ENCODE assay signal across 17 cellular contexts in the genomic region with DNA sequence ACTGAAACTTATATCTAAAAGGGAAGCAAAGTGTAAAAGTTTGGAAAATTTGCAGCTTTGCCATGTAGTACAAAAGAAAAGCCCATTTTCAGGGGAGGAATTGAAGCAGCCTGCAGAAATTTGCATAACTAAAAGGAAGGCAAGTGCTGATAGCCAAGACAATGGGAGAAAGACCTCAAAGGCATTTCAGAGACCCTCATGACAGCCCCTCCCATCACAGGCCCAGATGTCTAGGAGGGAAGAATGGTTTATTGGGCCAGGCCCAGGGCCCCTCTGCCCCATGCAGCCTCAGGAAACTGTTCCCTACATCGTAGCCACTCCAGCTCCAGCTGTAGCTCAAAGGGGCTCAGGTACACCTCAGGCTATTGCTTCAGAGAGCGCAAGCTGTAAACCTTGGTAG. TPM values are rescaled to one million over a fixed set of nuclear protein-coding genes. Genes with fewer than 3 reads are reported as not detected.
DNase-seq lines count a peak whose midpoint lies in the region; ATAC-seq and TF ChIP-seq lines count a peak whose summit lies in the region.
"Had no signal": no experiment of that assay in that cellular context is flagged by ENCODE, and none has a peak within 500 bp of the region (broad histone marks: within the 10 kb centered on the region; RNA-seq: fewer than 3 reads in every experiment).

No MANE protein-coding gene starts in this region.

- H3K9me3 ChIP-seq in A673 (ENCODE audit: low read depth, low read length, poor library complexity, severe bottlenecking) (peaks cover 4% of the 10 kb centered on the region), HEK293 (ENCODE audit: control insufficient read depth, insufficient read depth, low read depth, low read length) (no peaks in the 10 kb centered on the region), iPS-20b (ENCODE audit: insufficient read depth, low read depth, low read length) (peaks cover 12% of the 10 kb centered on the region; the same call in 1 of the 2 replicates), tibial nerve (no peaks in the 10 kb centered on the region)
- H3K9me3 ChIP-seq: BLaER1 treated with 17β-estradiol and CSF1 and Interleukin-3, amounts not matched to agents 10 nM and 100 nM had no signal

- TF ChIP-seq EP300 in tibial nerve (IDR thresholded peaks at IDR 0.05) = no peak

- H3K27ac ChIP-seq in A673 (ENCODE audit: low read depth, low read length, poor library complexity, severe bottlenecking) (peak overlapping the region; percentile 73), HEK293 (ENCODE audit: extremely low read depth, low read depth, low read length) (no peak overlapping the region), iPS-20b (ENCODE audit: low read length) (no peak overlapping the region), tibial nerve (no peak overlapping the region)
- H3K27ac ChIP-seq: BLaER1 treated with 17β-estradiol and CSF1 and Interleukin-3, amounts not matched to agents 10 nM and 100 nM; HL-60 had no signal

- no peak overlapping the region for H3K4me3 Mint-ChIP-seq in WTC11
- H3K4me3 Mint-ChIP-seq: CD4-positive, CD25-positive, alpha-beta regulatory T cell had no signal

- no TSS peak for BruUV-seq in A673 (replicated peaks; lab: Mats Ljungman, UMichigan)

- peaks cover 13% of the 10 kb centered on the region for H3K4me1 Mint-ChIP-seq in WTC11

- peaks cover 8% of the 10 kb centered on the region for H3K27me3 Mint-ChIP-seq in WTC11 (ENCODE audit: low read depth)

- peaks cover 14% of the 10 kb centered on the region for H3K36me3 Mint-ChIP-seq in WTC11

- no peak overlapping the region for H3K4me3 ChIP-seq in A673 (ENCODE audit: low read depth, low read length, poor library complexity, severe bottlenecking)
- no peak overlapping the region for H3K4me3 ChIP-seq in HEK293 (ENCODE audit: low read depth, low read length)
- H3K4me3 ChIP-seq in iPS-20b (ENCODE audit: low read length) = 0 out of 2 replicates have a peak overlapping the region, but pooled peaks have one; percentile 2
- no peak overlapping the region for H3K4me3 ChIP-seq in tibial nerve
- H3K4me3 ChIP-seq: BLaER1 treated with 17β-estradiol and CSF1 and Interleukin-3, amounts not matched to agents 10 nM and 100 nM had no signal

- intact Hi-C loops in A673 (cut with micrococcal nuclease; ENCODE audit: unreplicated experiment) = loop anchor here (5.0 kb wide), 1 partner anchor 425 kb away; no protein-coding TSS in a partner anchor

- WGBS in tibial nerve, 2 donors = 74 to 89% methylated on average over 2 of the region's 2 CpGs

- TF ChIP-seq CTCF in A673 (conservative IDR thresholded peaks at IDR 0.05; ENCODE audit: low read depth, low read length) (no peak), HEK293 (tag by site-specific recombination; IDR thresholded peaks at IDR 0.05) (no peak), WTC11 (IDR thresholded peaks at IDR 0.05) (no peak), tibial nerve (IDR thresholded peaks at IDR 0.05) (no peak)

- peak; percentile 93 for ATAC-seq in WTC11

- no peak overlapping the region for H3K9ac ChIP-seq in iPS-20b (ENCODE audit: low read depth, low read length)
- H3K9ac ChIP-seq: BLaER1 treated with 17β-estradiol and CSF1 and Interleukin-3, amounts not matched to agents 10 nM and 100 nM had no signal

- no peak overlapping the region for H3K27ac Mint-ChIP-seq in WTC11
- H3K27ac Mint-ChIP-seq: CD4-positive, CD25-positive, alpha-beta regulatory T cell had no signal

- DNase-seq in A673 (ENCODE audit: low spot score) = no peak
- no peak for DNase-seq in WTC11 (ENCODE audit: low spot score)
- no peak for DNase-seq in HT-29 (ENCODE audit: low spot score)
- DNase-seq in KG1 (lab: John Stamatoyannopoulos, UW) = no peak
- no peak for DNase-seq in tibial nerve (ENCODE audit: low spot score in 2 of 2)
- DNase-seq: 8988T; ACHN; Calu3; CD4-positive, CD25-positive, alpha-beta regulatory T cell; DMS 273 treated with DMSO at 0.1 percent for 48 hours; DMS79; GOT3; HCEC 1CT had no signal

- no peaks in the 10 kb centered on the region for H3K36me3 ChIP-seq in A673 (ENCODE audit: insufficient read depth, low read length, poor library complexity, severe bottlenecking)
- H3K36me3 ChIP-seq in HEK293 (ENCODE audit: control insufficient read depth in 2 of 2, insufficient read depth in 1 of 2, low read length in 2 of 2) = no peaks in the 10 kb centered on the region
- no peaks in the 10 kb centered on the region for H3K36me3 ChIP-seq in iPS-20b (ENCODE audit: insufficient read depth, low read depth, low read length)
- H3K36me3 ChIP-seq in tibial nerve = peaks cover 0 to 9% (median 0%) of the 10 kb centered on the region in 3 donors
- H3K36me3 ChIP-seq: BLaER1 treated with 17β-estradiol and CSF1 and Interleukin-3, amounts not matched to agents 10 nM and 100 nM had no signal

- POLR2A ChIA-PET in A673 (lab: Charles Lee; ENCODE audit: low non-redundant PET) = no interaction called here
- POLR2A ChIA-PET in HEK293 (lab: Yijun Ruan, JAX) = no interaction called here
- POLR2A ChIA-PET in WTC11 (lab: Charles Lee) = no interaction called here

- peaks cover 27% of the 10 kb centered on the region for H3K9me3 Mint-ChIP-seq in WTC11
- H3K9me3 Mint-ChIP-seq: CD4-positive, CD25-positive, alpha-beta regulatory T cell had no signal

- no peak for TF ChIP-seq POLR2A in tibial nerve (IDR thresholded peaks at IDR 0.05)

- peaks cover 28% of the 10 kb centered on the region for H3K4me1 ChIP-seq in A673 (ENCODE audit: insufficient read depth, low read length, poor library complexity, severe bottlenecking)
- no peaks in the 10 kb centered on the region for H3K4me1 ChIP-seq in HEK293 (ENCODE audit: control insufficient read depth, insufficient read depth, low read length)
- H3K4me1 ChIP-seq in iPS-20b (ENCODE audit: insufficient read depth, low read length) = no peaks in the 10 kb centered on the region
- no peaks in the 10 kb centered on the region for H3K4me1 ChIP-seq in tibial nerve
- H3K4me1 ChIP-seq: BLaER1 treated with 17β-estradiol and CSF1 and Interleukin-3, amounts not matched to agents 10 nM and 100 nM had no signal

- CTCF ChIA-PET in A673 (lab: Charles Lee) (no interaction called here), HEK293 (lab: Yijun Ruan, JAX) (interaction anchor here (1.4 kb wide), 1 partner anchor 13 kb away, joined by 3 read pairs; no protein-coding TSS in a partner anchor), WTC11 (lab: Charles Lee) (no interaction called here)

- no peaks in the 10 kb centered on the region for H3K27me3 ChIP-seq in A673 (replicated peaks; ENCODE audit: insufficient read depth, low read depth, low read length, poor library complexity)
- no peaks in the 10 kb centered on the region for H3K27me3 ChIP-seq in iPS-20b (ENCODE audit: insufficient read depth, low read length)
- H3K27me3 ChIP-seq in tibial nerve = no peaks in the 10 kb centered on the region
- H3K27me3 ChIP-seq: BLaER1 treated with 17β-estradiol and CSF1 and Interleukin-3, amounts not matched to agents 10 nM and 100 nM had no signal

TF ChIP-seq in HEK293, 187 proteins besides CTCF, POLR2A, EP300 and RAD21 (continues in another document):
- TF ChIP-seq ZNF155 (tag by site-specific recombination; IDR thresholded peaks at IDR 0.05) (no peak), ZNF214 (tag by site-specific recombination; IDR thresholded peaks at IDR 0.05; ENCODE audit: borderline replicate concordance) (no peak), ZNF266 (tag by site-specific recombination; IDR thresholded peaks at IDR 0.05; ENCODE audit: low read depth) (no peak), ZNF530 (tag by site-specific recombination; IDR thresholded peaks at IDR 0.05; ENCODE audit: low read depth) (no peak), ZFP37 (tag by site-specific recombination; IDR thresholded peaks at IDR 0.05) (no peak), ZNF585B (tag by site-specific recombination; IDR thresholded peaks at IDR 0.05) (peak; percentile 37; the same call in 1 of the 2 replicates), ZNF416 (tag by site-specific recombination; IDR thresholded peaks at IDR 0.05) (no peak), ZNF366 (tag by site-specific recombination; conservative IDR thresholded peaks at IDR 0.05) (no peak)

TF ChIP-seq in WTC11, 78 proteins besides CTCF, POLR2A, EP300 and RAD21 (continues in another document):
- TF ChIP-seq, protein P1, sequence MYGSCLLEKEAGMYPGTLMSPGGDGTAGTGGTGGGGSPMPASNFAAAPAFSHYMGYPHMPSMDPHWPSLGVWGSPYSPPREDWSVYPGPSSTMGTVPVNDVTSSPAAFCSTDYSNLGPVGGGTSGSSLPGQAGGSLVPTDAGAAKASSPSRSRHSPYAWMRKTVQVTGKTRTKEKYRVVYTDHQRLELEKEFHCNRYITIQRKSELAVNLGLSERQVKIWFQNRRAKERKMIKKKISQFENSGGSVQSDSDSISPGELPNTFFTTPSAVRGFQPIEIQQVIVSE (CRISPR knock-in tag; IDR thresholded peaks at IDR 0.05; ENCODE audit: borderline replicate concordance) = no peak
- TF ChIP-seq JAZF1 (CRISPR knock-in tag; IDR thresholded peaks at IDR 0.05) (no peak), CREM (CRISPR knock-in tag; IDR thresholded peaks at IDR 0.05) (no peak), ZNF138 (CRISPR knock-in tag; conservative IDR thresholded peaks at IDR 0.05) (no peak)
- TF ChIP-seq, protein P2, sequence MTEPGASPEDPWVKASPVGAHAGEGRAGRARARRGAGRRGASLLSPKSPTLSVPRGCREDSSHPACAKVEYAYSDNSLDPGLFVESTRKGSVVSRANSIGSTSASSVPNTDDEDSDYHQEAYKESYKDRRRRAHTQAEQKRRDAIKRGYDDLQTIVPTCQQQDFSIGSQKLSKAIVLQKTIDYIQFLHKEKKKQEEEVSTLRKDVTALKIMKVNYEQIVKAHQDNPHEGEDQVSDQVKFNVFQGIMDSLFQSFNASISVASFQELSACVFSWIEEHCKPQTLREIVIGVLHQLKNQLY (CRISPR knock-in tag; IDR thresholded peaks at IDR 0.05) = no peak

RNA-seq across cellular contexts. Expression of a gene that starts 14.4 kb away (rescaled TPM):
- total RNA-seq in A673 (2021) (63.4 and 69.6 TPM in 2 replicates), WTC11 (2021) (59.0 to 68.3 TPM (median 64.8 TPM) in 3 replicates), tibial nerve (10 to 100 TPM; 24.1 to 46.0 (median 37.5) TPM)
- total RNA-seq in HT-29 (2014; rRNA removed; shearing (Covaris generic)) = 24.5 and 26.7 TPM in 2 replicates
